In the genomic region with DNA sequence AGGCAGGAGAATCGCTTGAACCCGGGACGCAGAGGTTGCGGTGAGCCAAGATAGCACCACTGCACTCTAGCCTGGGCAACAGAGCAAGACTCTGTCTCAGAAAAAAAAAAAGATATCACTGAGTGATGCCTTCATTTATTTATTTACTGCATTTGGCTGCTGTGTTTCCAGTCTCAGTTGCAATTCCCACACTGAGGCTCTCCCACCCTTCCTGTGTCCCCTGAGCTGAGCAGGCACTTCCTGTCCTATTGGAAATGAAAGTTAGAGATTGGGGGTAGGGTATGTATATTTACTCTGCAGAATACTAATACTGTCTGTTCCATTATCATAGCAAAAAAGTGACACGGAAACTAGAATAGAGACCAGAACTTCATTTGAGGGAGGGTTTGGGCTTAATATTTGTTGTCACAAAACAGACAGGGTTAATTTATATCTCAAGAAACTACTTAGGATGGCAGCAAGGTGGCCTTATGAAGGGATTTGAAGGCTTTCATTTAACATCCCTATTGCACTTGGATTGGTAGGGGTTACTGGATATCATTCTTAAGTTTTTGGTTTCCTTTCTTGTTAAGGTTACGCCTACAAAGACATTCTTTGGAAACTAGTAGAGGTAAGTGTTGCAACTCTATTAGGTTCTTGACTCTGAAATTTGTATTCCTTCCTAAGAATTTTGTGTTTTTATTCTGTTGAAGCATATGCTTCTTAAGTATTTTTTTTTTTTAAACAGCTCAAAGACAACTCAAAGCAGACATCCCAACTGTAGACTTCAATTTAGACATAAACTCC, we compare ENCODE assay signal across 10 cellular contexts. TPM values are rescaled to one million over a fixed set of nuclear protein-coding genes. Genes with fewer than 3 reads are reported as not detected.
A peak's percentile ranks its signal among the peaks of the same experiment; 100 is the strongest.
DNase-seq lines count a peak whose midpoint lies in the region; ATAC-seq and TF ChIP-seq lines count a peak whose summit lies in the region.
"Had no signal": no experiment of that assay in that cellular context is flagged by ENCODE, and none has a peak within 500 bp of the region (broad histone marks: within the 10 kb centered on the region; RNA-seq: fewer than 3 reads in every experiment).

No MANE protein-coding gene starts in this region.

- no peak for TF ChIP-seq POLR2A in heart left ventricle (IDR thresholded peaks at IDR 0.05)

- intact Hi-C loops in activated T-helper 2 cell treated with anti-CD3 and anti-CD28 coated beads, Interferon-gamma antibody, Interleukin-2, Interleukin-4, amounts not matched to agents 10 μg/mL and 5 μg/mL and 100 μg/mL, durations not matched to agents 14 hours and 24 hours and 36 hours (cut with micrococcal nuclease), result loop anchor here (2.0 kb wide), 1 partner anchor 559 kb away; a partner anchor contains a TSS
- intact Hi-C loops in heart left ventricle (cut with DNase I), result loop anchor here in 6 of 10 donors (2.0 to 5.0 kb wide), 5 partner anchors 47 to 117 kb away; a partner anchor contains a TSS
- intact Hi-C loops in psoas muscle (cut with DNase I), result loop anchor here in 1 of 2 donors (5.0 kb wide), 1 partner anchor 112 kb away; a partner anchor contains a TSS

- POLR2A ChIA-PET in CD8-positive, alpha-beta memory T cell (lab: Charles Lee), result no interaction called here

- CTCF ChIA-PET in CD8-positive, alpha-beta memory T cell (lab: Charles Lee), result no interaction called here

- no peaks in the 10 kb centered on the region for H3K9me3 Mint-ChIP-seq in CD8-positive, alpha-beta memory T cell
- H3K9me3 Mint-ChIP-seq in activated T-helper 2 cell treated with anti-CD3 and anti-CD28 coated beads, Interferon-gamma antibody, Interleukin-2, Interleukin-4, amounts not matched to agents 10 μg/mL and 5 μg/mL and 100 μg/mL, durations not matched to agents 14 hours and 24 hours and 36 hours, result no peaks in the 10 kb centered on the region

- H3K27me3 ChIP-seq in CD8-positive, alpha-beta memory T cell (ENCODE audit: insufficient read depth, low read length, poor library complexity, severe bottlenecking), result no peaks in the 10 kb centered on the region
- H3K27me3 ChIP-seq in heart left ventricle, result no peaks in the 10 kb centered on the region
- no peaks in the 10 kb centered on the region for H3K27me3 ChIP-seq in psoas muscle (ENCODE audit: insufficient read depth in 3 of 3, low read length in 2 of 3)
- H3K27me3 ChIP-seq in H7 (ENCODE audit: control insufficient read depth, insufficient read depth, low read length), result no peaks in the 10 kb centered on the region

- no peaks in the 10 kb centered on the region for H3K36me3 ChIP-seq in CD8-positive, alpha-beta memory T cell (ENCODE audit: insufficient read depth, low read length)
- peaks cover 0 to under 1% (median 0%) of the 10 kb centered on the region in 9 donors for H3K36me3 ChIP-seq in heart left ventricle
- H3K36me3 ChIP-seq in psoas muscle (ENCODE audit: insufficient read depth in 1 of 2, low read depth in 1 of 2), result no peaks in the 10 kb centered on the region
- no peaks in the 10 kb centered on the region for H3K36me3 ChIP-seq in H7 (replicated peaks; ENCODE audit: control insufficient read depth, insufficient read depth, low read length)

- peak overlapping the region in 2 of 8 donors; percentile 6 to 55 for H3K27ac Mint-ChIP-seq in CD8-positive, alpha-beta memory T cell
- H3K27ac Mint-ChIP-seq in activated T-helper 2 cell treated with anti-CD3 and anti-CD28 coated beads, Interferon-gamma antibody, Interleukin-2, Interleukin-4, amounts not matched to agents 10 μg/mL and 5 μg/mL and 100 μg/mL, durations not matched to agents 14 hours and 24 hours and 36 hours, result no peak overlapping the region

- H3K4me3 ChIP-seq in CD8-positive, alpha-beta memory T cell (ENCODE audit: low read length), result no peak overlapping the region
- peak overlapping the region in 11 of 12 donors; percentile 42 to 83 (median 68) for H3K4me3 ChIP-seq in heart left ventricle
- peak overlapping the region; percentile 71 for H3K4me3 ChIP-seq in psoas muscle
- no peak overlapping the region for H3K4me3 ChIP-seq in H7 (ENCODE audit: insufficient read depth, low read depth, low read length)

- no peaks in the 10 kb centered on the region for H3K9me3 ChIP-seq in CD8-positive, alpha-beta memory T cell (ENCODE audit: low read length)
- H3K9me3 ChIP-seq in heart left ventricle (no peaks in the 10 kb centered on the region), psoas muscle (no peaks in the 10 kb centered on the region)

- H3K4me3 Mint-ChIP-seq in CD8-positive, alpha-beta memory T cell, result peak overlapping the region in 4 of 7 donors; percentile 38 to 55 (median 48)
- H3K4me3 Mint-ChIP-seq in activated T-helper 2 cell treated with anti-CD3 and anti-CD28 coated beads, Interferon-gamma antibody, Interleukin-2, Interleukin-4, amounts not matched to agents 10 μg/mL and 5 μg/mL and 100 μg/mL, durations not matched to agents 14 hours and 24 hours and 36 hours (ENCODE audit: low read depth), result peak overlapping the region; percentile 81

- no peaks in the 10 kb centered on the region for H3K36me3 Mint-ChIP-seq in CD8-positive, alpha-beta memory T cell
- no peaks in the 10 kb centered on the region for H3K36me3 Mint-ChIP-seq in activated T-helper 2 cell treated with anti-CD3 and anti-CD28 coated beads, Interferon-gamma antibody, Interleukin-2, Interleukin-4, amounts not matched to agents 10 μg/mL and 5 μg/mL and 100 μg/mL, durations not matched to agents 14 hours and 24 hours and 36 hours (ENCODE audit: low read depth)

- H3K27ac ChIP-seq in CD8-positive, alpha-beta memory T cell (ENCODE audit: low read depth, low read length), result no peak overlapping the region
- peak overlapping the region; percentile 85 to 97 (median 91) for H3K27ac ChIP-seq in heart left ventricle
- H3K27ac ChIP-seq in psoas muscle, result peak overlapping the region; percentile 77

- WGBS in heart left ventricle, 4 donors, result 31 to 56% (median 41%) methylated on average over 6 of the region's 6 CpGs
- 55 to 72% (median 63%) methylated on average over 6 of the region's 6 CpGs for WGBS in psoas muscle, 3 donors

- TF ChIP-seq CTCF in heart left ventricle (IDR thresholded peaks at IDR 0.05) (no peak), psoas muscle (IDR thresholded peaks at IDR 0.05) (no peak)

- peaks cover 29% of the 10 kb centered on the region for H3K4me1 ChIP-seq in CD8-positive, alpha-beta memory T cell (ENCODE audit: insufficient read depth, low read length)
- H3K4me1 ChIP-seq in heart left ventricle, result peaks cover 0 to 62% (median 30%) of the 10 kb centered on the region in 12 donors
- no peaks in the 10 kb centered on the region for H3K4me1 ChIP-seq in psoas muscle

- peaks cover 22 to 37% (median 23%) of the 10 kb centered on the region in 3 donors for H3K4me1 Mint-ChIP-seq in CD8-positive, alpha-beta memory T cell
- H3K4me1 Mint-ChIP-seq in activated T-helper 2 cell treated with anti-CD3 and anti-CD28 coated beads, Interferon-gamma antibody, Interleukin-2, Interleukin-4, amounts not matched to agents 10 μg/mL and 5 μg/mL and 100 μg/mL, durations not matched to agents 14 hours and 24 hours and 36 hours (ENCODE audit: low read depth), result peaks cover 28% of the 10 kb centered on the region

- H3K27me3 Mint-ChIP-seq in CD8-positive, alpha-beta memory T cell, result peaks cover 0 to 3% of the 10 kb centered on the region in 2 donors
- H3K27me3 Mint-ChIP-seq in activated T-helper 2 cell treated with anti-CD3 and anti-CD28 coated beads, Interferon-gamma antibody, Interleukin-2, Interleukin-4, amounts not matched to agents 10 μg/mL and 5 μg/mL and 100 μg/mL, durations not matched to agents 14 hours and 24 hours and 36 hours (ENCODE audit: low read depth), result no peaks in the 10 kb centered on the region

- ATAC-seq in heart left ventricle, result peak; percentile 55 to 72 (median 66)
- peak in 2 of 4 donors; percentile 36 to 41 for ATAC-seq in psoas muscle
- ATAC-seq in HG02798 (IDR thresholded peaks at IDR 0.05; ENCODE audit: poor library complexity, unreplicated experiment), result no peak
- ATAC-seq in HG03108 (IDR thresholded peaks at IDR 0.05; ENCODE audit: unreplicated experiment), result no peak

- DNase-seq in CD8-positive, alpha-beta memory T cell, result no peak
- no peak for DNase-seq in activated T-helper 2 cell treated with anti-CD3 and anti-CD28 coated beads, Interferon-gamma antibody, Interleukin-2, Interleukin-4, amounts not matched to agents 10 μg/mL and 5 μg/mL and 100 μg/mL, durations not matched to agents 14 hours and 24 hours and 36 hours (ENCODE audit: low spot score)
- DNase-seq in heart left ventricle, result peak in 4 of 5 donors; percentile 43 to 63 (median 51)
- DNase-seq in psoas muscle, result no peak
- no peak for DNase-seq in effector CD4-positive, alpha-beta T cell
- no peak for DNase-seq in H7
- DNase-seq: DMS 273 treated with DMSO at 0.1 percent for 48 hours, NCI-H187 treated with DMSO at 0.1 percent for 48 hours had no signal

RNA-seq across cellular contexts. Expression of a gene that starts 1.4 kb away (rescaled TPM):
- 1 to 10 TPM; 3.5 to 4.7 TPM for total RNA-seq in CD8-positive, alpha-beta memory T cell
- polyA plus RNA-seq in CD8-positive, alpha-beta memory T cell, result 1.4 TPM
- 7.9 and 11.0 TPM in 2 replicates for total RNA-seq in activated T-helper 2 cell treated with anti-CD3 and anti-CD28 coated beads, Interferon-gamma antibody, Interleukin-2, Interleukin-4, amounts not matched to agents 10 μg/mL and 5 μg/mL and 100 μg/mL, durations not matched to agents 14 hours and 24 hours and 36 hours
- 10 to 100 TPM; 15.8 to 37.3 (median 30.1) TPM for total RNA-seq in heart left ventricle
- 10 to 100 TPM in 1 of 2 donors, 1 to 10 TPM in 1; 8.8 to 13.3 TPM for polyA plus RNA-seq in heart left ventricle
- 10 to 100 TPM; 11.8 to 20.5 (median 14.8) TPM for total RNA-seq in psoas muscle
- 1 to 10 TPM; 3.0 to 5.0 (median 3.8) TPM for polyA plus RNA-seq in psoas muscle
- total RNA-seq in H7 (2014; rRNA removed; shearing (Covaris generic)), result 6.1 and 8.5 TPM in 2 replicates

RNA-seq across cellular contexts. Expression of a gene that starts 32.3 kb away (rescaled TPM):
- total RNA-seq in CD8-positive, alpha-beta memory T cell, result 1 to 10 TPM; 2.3 to 2.5 TPM
- polyA plus RNA-seq in CD8-positive, alpha-beta memory T cell, result 3.2 TPM
- total RNA-seq in activated T-helper 2 cell treated with anti-CD3 and anti-CD28 coated beads, Interferon-gamma antibody, Interleukin-2, Interleukin-4, amounts not matched to agents 10 μg/mL and 5 μg/mL and 100 μg/mL, durations not matched to agents 14 hours and 24 hours and 36 hours, result 1.5 and 3.1 TPM in 2 replicates
- total RNA-seq in heart left ventricle (1 to 10 TPM in 4 of 9 donors, under 1 TPM in 5; 0.28 to 1.5 (median 0.82) TPM), psoas muscle (under 1 TPM in 1 of 4 donors, not detected in 3; 0.19 TPM)
- polyA plus RNA-seq in heart left ventricle (under 1 TPM; 0.33 to 0.50 TPM), psoas muscle (under 1 TPM; 0.08 to 0.18 (median 0.11) TPM)
- 2.2 and 5.5 TPM in 2 replicates for total RNA-seq in H7 (2014; rRNA removed; shearing (Covaris generic))

RNA-seq across cellular contexts. Expression of a gene that starts 51.8 kb away (rescaled TPM):
- total RNA-seq in CD8-positive, alpha-beta memory T cell, result 1 to 10 TPM; 3.7 to 3.9 TPM
- polyA plus RNA-seq in CD8-positive, alpha-beta memory T cell, result 1.1 TPM
- 4.4 and 4.5 TPM in 2 replicates for total RNA-seq in activated T-helper 2 cell treated with anti-CD3 and anti-CD28 coated beads, Interferon-gamma antibody, Interleukin-2, Interleukin-4, amounts not matched to agents 10 μg/mL and 5 μg/mL and 100 μg/mL, durations not matched to agents 14 hours and 24 hours and 36 hours
- total RNA-seq in heart left ventricle, result 1 to 10 TPM; 2.2 to 4.7 (median 3.0) TPM
- polyA plus RNA-seq in heart left ventricle, result 1 to 10 TPM; 2.1 to 2.9 TPM
- total RNA-seq in psoas muscle, result 1 to 10 TPM; 2.8 to 4.4 (median 3.7) TPM
- 1 to 10 TPM; 1.7 to 4.6 (median 2.7) TPM for polyA plus RNA-seq in psoas muscle
- 2.3 TPM in 2 replicates for total RNA-seq in H7 (2014; rRNA removed; shearing (Covaris generic))

Comparison
In these comparisons a context has a peak if more than half of its experiments do, and no peak if none do; other contexts are left out.
1. DNase-seq: peak in heart left ventricle (4 of 5); none in CD8-positive, alpha-beta memory T cell (0 of 5), activated T-helper 2 cell treated with anti-CD3 and anti-CD28 coated beads, Interferon-gamma antibody, Interleukin-2, Interleukin-4, amounts not matched to agents 10 μg/mL and 5 μg/mL and 100 μg/mL, durations not matched to agents 14 hours and 24 hours and 36 hours (single experiment), psoas muscle (0 of 2), effector CD4-positive, alpha-beta T cell (single experiment) and H7 (single experiment).
2. H3K4me3 ChIP-seq: peak in heart left ventricle (11 of 12) and psoas muscle (single experiment); none in CD8-positive, alpha-beta memory T cell (single experiment) and H7 (single experiment).
3. ATAC-seq: peak in heart left ventricle (4 of 4); none in HG02798 (single experiment) and HG03108 (single experiment).